ENCODE assay signal across 1 cellular context in the genomic region with DNA sequence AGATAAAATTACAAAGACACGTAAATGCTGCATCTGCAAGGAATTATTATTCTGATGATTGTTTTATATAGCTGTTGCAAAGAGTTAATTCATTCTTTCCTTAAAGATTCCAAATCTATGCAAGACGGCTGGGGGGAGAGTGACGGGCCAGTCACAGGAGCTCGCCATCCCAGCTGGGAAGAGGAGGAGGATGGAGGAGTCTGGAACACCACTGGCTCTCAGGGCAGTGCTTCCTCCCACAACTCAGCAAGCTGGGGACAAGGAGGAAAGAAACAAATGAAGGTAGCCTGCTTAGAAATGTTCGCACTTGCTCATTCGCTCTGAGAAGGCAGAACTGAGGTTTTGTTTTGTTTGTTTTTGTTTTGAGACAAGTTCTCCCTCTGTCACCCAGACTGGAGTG.
TF ChIP-seq lines count a peak whose summit lies in the region.

No MANE protein-coding gene starts in this region.

TF ChIP-seq in SK-N-SH treated with all-trans-retinoic acid at 6 μM for 48 hours, 23 proteins besides CTCF, POLR2A, EP300 and RAD21 (continued from another document):
- TF ChIP-seq, protein P1, sequence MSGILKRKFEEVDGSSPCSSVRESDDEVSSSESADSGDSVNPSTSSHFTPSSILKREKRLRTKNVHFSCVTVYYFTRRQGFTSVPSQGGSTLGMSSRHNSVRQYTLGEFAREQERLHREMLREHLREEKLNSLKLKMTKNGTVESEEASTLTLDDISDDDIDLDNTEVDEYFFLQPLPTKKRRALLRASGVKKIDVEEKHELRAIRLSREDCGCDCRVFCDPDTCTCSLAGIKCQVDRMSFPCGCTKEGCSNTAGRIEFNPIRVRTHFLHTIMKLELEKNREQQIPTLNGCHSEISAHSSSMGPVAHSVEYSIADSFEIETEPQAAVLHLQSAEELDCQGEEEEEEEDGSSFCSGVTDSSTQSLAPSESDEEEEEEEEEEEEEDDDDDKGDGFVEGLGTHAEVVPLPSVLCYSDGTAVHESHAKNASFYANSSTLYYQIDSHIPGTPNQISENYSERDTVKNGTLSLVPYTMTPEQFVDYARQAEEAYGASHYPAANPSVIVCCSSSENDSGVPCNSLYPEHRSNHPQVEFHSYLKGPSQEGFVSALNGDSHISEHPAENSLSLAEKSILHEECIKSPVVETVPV (CRISPR knock-in tag; IDR thresholded peaks at IDR 0.05), result no peak
- no peak for TF ChIP-seq ESRRG (CRISPR knock-in tag; IDR thresholded peaks at IDR 0.05)
